Comparison of ENCODE assay signal across 22 cellular contexts in genomic region chr22:24413726-24414385, GRCh38. TPM values are rescaled to one million over a fixed set of nuclear protein-coding genes. Genes with fewer than 3 reads are reported as not detected.
A peak's percentile ranks its signal among the peaks of the same experiment; 100 is the strongest.
DNase-seq lines count a peak whose midpoint lies in the region; ATAC-seq, FAIRE-seq and TF ChIP-seq lines count a peak whose summit lies in the region.
"Had no signal": no experiment of that assay in that cellular context is flagged by ENCODE, and none has a peak within 500 bp of the region (broad histone marks: within the 10 kb centered on the region; RNA-seq: fewer than 3 reads in every experiment).

No MANE protein-coding gene starts in this region.

- no peak overlapping the region for H3K9ac ChIP-seq in kidney (ENCODE audit: low read length in 2 of 2)
- H3K9ac ChIP-seq: BLaER1 treated with 17β-estradiol and CSF1 and Interleukin-3, amounts not matched to agents 10 nM and 100 nM; GM23248; KMS-11 had no signal

- no peak for ATAC-seq in activated T-cell treated with anti-CD3 and anti-CD28 coated beads, Interleukin-2, amount 50 U/mL, for 72 hours (replicated peaks in 1 of 2)
- peak; percentile 29 for ATAC-seq in sciatic nerve
- ATAC-seq: Panc1 had no signal

- H3K27me3 ChIP-seq in H7 (ENCODE audit: control insufficient read depth, insufficient read depth, low read length), result no peaks in the 10 kb centered on the region
- H3K27me3 ChIP-seq: BLaER1 treated with 17β-estradiol and CSF1 and Interleukin-3, amounts not matched to agents 10 nM and 100 nM had no signal

- intact Hi-C loops in kidney (cut with DNase I) (no loop called here), sciatic nerve (cut with DNase I) (no loop called here)

- H3K36me3 ChIP-seq in H7 (replicated peaks; ENCODE audit: control insufficient read depth, insufficient read depth, low read length) (peaks cover 3% of the 10 kb centered on the region; the same call in 1 of the 2 replicates), kidney (ENCODE audit: control insufficient read depth in 1 of 2, insufficient read depth in 2 of 2, low read length in 2 of 2) (peaks cover 4 to 11% of the 10 kb centered on the region in 2 donors)

- peaks cover 10% of the 10 kb centered on the region for H3K4me1 Mint-ChIP-seq in activated T-cell treated with anti-CD3 and anti-CD28 coated beads, Interleukin-2, amount 50 U/mL, for 72 hours (ENCODE audit: low read depth)

- H3K27ac Mint-ChIP-seq in activated T-cell treated with anti-CD3 and anti-CD28 coated beads, Interleukin-2, amount 50 U/mL, for 72 hours, result peak overlapping the region; percentile 10

- FAIRE-seq in kidney (lab: Jason Lieb, UNC), result no peak
- FAIRE-seq: A204.1, GM12891, GM18507 had no signal

- no peaks in the 10 kb centered on the region for H3K9me3 Mint-ChIP-seq in activated T-cell treated with anti-CD3 and anti-CD28 coated beads, Interleukin-2, amount 50 U/mL, for 72 hours

- H3K4me3 ChIP-seq in H7 (ENCODE audit: insufficient read depth, low read depth, low read length) (no peak overlapping the region), kidney (ENCODE audit: low read length in 2 of 2) (no peak overlapping the region)
- H3K4me3 ChIP-seq: BLaER1 treated with 17β-estradiol and CSF1 and Interleukin-3, amounts not matched to agents 10 nM and 100 nM; GM23248 had no signal

- H3K4me3 Mint-ChIP-seq in activated T-cell treated with anti-CD3 and anti-CD28 coated beads, Interleukin-2, amount 50 U/mL, for 72 hours, result no peak overlapping the region

- no peak for TF ChIP-seq CTCF in kidney (IDR thresholded peaks at IDR 0.05; ENCODE audit: borderline replicate concordance, extremely low read depth, insufficient read depth)

- peaks cover 0 to 5% of the 10 kb centered on the region in 2 donors for H3K4me1 ChIP-seq in kidney (ENCODE audit: control insufficient read depth in 1 of 2, insufficient read depth in 1 of 2, low read depth in 1 of 2, low read length in 2 of 2)

- no peak for DNase-seq in activated T-cell treated with anti-CD3 and anti-CD28 coated beads, Interleukin-2, amount 50 U/mL, for 72 hours
- no peak for DNase-seq in activated T-cell treated with anti-CD3 and anti-CD28 coated beads, Interleukin-2, amount 50 U/mL, for 48 hours
- DNase-seq in H7 (peak; percentile 29), kidney (peak; percentile 64), sciatic nerve (ENCODE audit: low spot score) (no peak), NCI-H2171 treated with DMSO at 0.1 percent for 48 hours (lab: John Stamatoyannopoulos, UW) (no peak), DMS53 treated with DMSO at 0.1 percent for 48 hours (lab: John Stamatoyannopoulos, UW; ENCODE audit: unreplicated experiment) (no peak), ecto neural progenitor cell (ENCODE audit: low spot score) (no peak)
- DNase-seq: DMS 273 treated with DMSO at 0.1 percent for 48 hours, GF-D8, GM23248, NCI-H1436, NCI-H2081 treated with DMSO at 0.1 percent for 48 hours, NCI-H2227 treated with DMSO at 0.1 percent for 48 hours, NCI-H524, SIG-M5 had no signal

- peaks cover 1 to 3% of the 10 kb centered on the region in 2 donors for H3K36me3 Mint-ChIP-seq in activated T-cell treated with anti-CD3 and anti-CD28 coated beads, Interleukin-2, amount 50 U/mL, for 72 hours (ENCODE audit: insufficient read depth in 2 of 2)

- H3K9me3 ChIP-seq in kidney (ENCODE audit: control insufficient read depth in 1 of 2, low read length in 2 of 2), result no peaks in the 10 kb centered on the region
- H3K9me3 ChIP-seq: BLaER1 treated with 17β-estradiol and CSF1 and Interleukin-3, amounts not matched to agents 10 nM and 100 nM had no signal

- no peak overlapping the region for H3K27ac ChIP-seq in kidney (ENCODE audit: low read depth in 2 of 2, low read length in 2 of 2)
- H3K27ac ChIP-seq: BLaER1 treated with 17β-estradiol and CSF1 and Interleukin-3, amounts not matched to agents 10 nM and 100 nM; GM23248; KMS-11 had no signal

- H3K27me3 Mint-ChIP-seq in activated T-cell treated with anti-CD3 and anti-CD28 coated beads, Interleukin-2, amount 50 U/mL, for 72 hours (ENCODE audit: low read depth), result no peaks in the 10 kb centered on the region

RNA-seq across cellular contexts. Expression of gene ADORA2A, which starts 13.5 kb away (rescaled TPM):
- total RNA-seq in activated T-cell treated with anti-CD3 and anti-CD28 coated beads, Interleukin-2, amount 50 U/mL, for 72 hours, result 10 to 100 TPM; 34.6 to 41.2 TPM
- 4.0 and 7.0 TPM in 2 replicates for total RNA-seq in H7 (2014; rRNA removed; shearing (Covaris generic))
- total RNA-seq in kidney, result 6.9 TPM
- 6.1 TPM for polyA plus RNA-seq in kidney (ENCODE audit: insufficient read depth, low read depth, low replicate concordance)
- total RNA-seq in sciatic nerve, result 8.4 TPM

Comparison
In these comparisons a context has a peak if more than half of its experiments do, and no peak if none do; other contexts are left out.
1. DNase-seq: peak in H7 (single experiment) and kidney (single experiment); none in activated T-cell treated with anti-CD3 and anti-CD28 coated beads, Interleukin-2, amount 50 U/mL, for 72 hours (0 of 2), activated T-cell treated with anti-CD3 and anti-CD28 coated beads, Interleukin-2, amount 50 U/mL, for 48 hours (0 of 2), sciatic nerve (single experiment), NCI-H2171 treated with DMSO at 0.1 percent for 48 hours (single experiment), DMS53 treated with DMSO at 0.1 percent for 48 hours (single experiment) and ecto neural progenitor cell (single experiment).